ENCODE assay signal across 8 cellular contexts in genomic region chr20:62063601-62063980, GRCh38. TPM values are rescaled to one million over a fixed set of nuclear protein-coding genes. Genes with fewer than 3 reads are reported as not detected.
DNase-seq lines count a peak whose midpoint lies in the region; ATAC-seq, FAIRE-seq and TF ChIP-seq lines count a peak whose summit lies in the region.

No MANE protein-coding gene starts in this region.

- POLR2A ChIA-PET in HepG2 (lab: Yijun Ruan, JAX): interaction anchor here (0.9 to 1.7 kb wide), 6 partner anchors 21 to 73 kb away, joined by 4 to 8 read pairs (median 5); partner anchors contain the start of gene LSM14B

- intact Hi-C loops in heart left ventricle (cut with DNase I): loop anchor here in 7 of 10 donors (5.0 kb wide), 5 partner anchors 36 to 79 kb away; partner anchors contain the start of genes PSMA7 (in 1 of the 7) and SS18L1 (in 1 of the 7)
- intact Hi-C loops in HepG2 (cut with micrococcal nuclease; ENCODE audit: unreplicated experiment): loop anchor here (2.0 kb wide), 1 partner anchor 21 kb away; no protein-coding TSS in a partner anchor
- intact Hi-C loops in vagina (cut with DNase I): loop anchor here (5.0 kb wide), 1 partner anchor 79 kb away; the partner anchor contains the start of genes PSMA7 and SS18L1

- CTCF ChIA-PET in HepG2 (lab: Yijun Ruan, JAX; ENCODE audit: low intra/inter-chr PET ratio, low total read pairs): interaction anchor here (1.0 kb wide), 1 partner anchor 61 kb away, joined by 3 read pairs; no protein-coding TSS in a partner anchor

- peak overlapping the region; percentile 75 for H3K4me2 ChIP-seq in HepG2 (ENCODE audit: low read depth, low read length)

- no peaks in the 10 kb centered on the region for H3K27me3 ChIP-seq in heart left ventricle
- H3K27me3 ChIP-seq in right atrium auricular region: no peaks in the 10 kb centered on the region
- no peaks in the 10 kb centered on the region for H3K27me3 ChIP-seq in HepG2 (ENCODE audit: control insufficient read depth in 1 of 2, insufficient read depth in 2 of 2, low read length in 2 of 2)
- no peaks in the 10 kb centered on the region for H3K27me3 ChIP-seq in vagina

- TF ChIP-seq RAD21 in HepG2 (CRISPR knock-in tag; IDR thresholded peaks at IDR 0.05): no peak

- peaks cover 56% of the 10 kb centered on the region for H4K20me1 ChIP-seq in HepG2 (ENCODE audit: insufficient read depth, low read length)

- H3K27ac ChIP-seq in heart left ventricle: peak overlapping the region in 5 of 12 donors; percentile 38 to 86 (median 60)
- H3K27ac ChIP-seq in right atrium auricular region: peak overlapping the region in 1 of 2 donors; percentile 31
- H3K27ac ChIP-seq in HepG2 (ENCODE audit: extremely low read length, insufficient read depth, low read length): no peak overlapping the region
- no peak overlapping the region for H3K27ac ChIP-seq in vagina

- H2AFZ ChIP-seq in HepG2 (ENCODE audit: low read length): no peak overlapping the region

- TF ChIP-seq CTCF in heart left ventricle (IDR thresholded peaks at IDR 0.05) (no peak), right atrium auricular region (IDR thresholded peaks at IDR 0.05) (no peak), astrocyte of the spinal cord (IDR thresholded peaks at IDR 0.05; ENCODE audit: low read depth, low read length) (peak; percentile 0), HepG2 (CRISPR knock-in tag; IDR thresholded peaks at IDR 0.05) (no peak), vagina (IDR thresholded peaks at IDR 0.05) (no peak)

- H3K4me3 ChIP-seq in heart left ventricle (peak overlapping the region in 10 of 12 donors; percentile 42 to 62 (median 54)), right atrium auricular region (peak overlapping the region in 1 of 2 donors; percentile 56), astrocyte of the spinal cord (ENCODE audit: low read depth, low read length) (peak overlapping the region; percentile 28), HepG2 (replicated peaks in 1 of 3; ENCODE audit: insufficient read depth in 1 of 3, low read depth in 2 of 3, low read length in 3 of 3) (peak overlapping the region; percentile 61 to 79 (median 67); a peak in 5 of 6 replicates), vagina (peak overlapping the region; percentile 41 to 52)

- no peak for TF ChIP-seq POLR2A in heart left ventricle (IDR thresholded peaks at IDR 0.05)
- no peak for TF ChIP-seq POLR2A in HepG2 (IDR thresholded peaks at IDR 0.05; ENCODE audit: insufficient read depth in 1 of 2, low read depth in 2 of 2, low read length in 2 of 2)
- TF ChIP-seq POLR2A in vagina (IDR thresholded peaks at IDR 0.05): no peak

- no TSS peak for BruUV-seq in HepG2 (replicated peaks; lab: Mats Ljungman, UMichigan)

- WGBS in heart left ventricle, 4 donors: 48 to 68% (median 51%) methylated on average over 15 to 23 of the region's 23 CpGs
- WGBS in HepG2 (ENCODE audit: low lambda C conversion rate): 88% methylated on average over 23 of the region's 23 CpGs

- in situ Hi-C loops in astrocyte of the spinal cord (cut with HindIII; ENCODE audit: low sequenced_read_pairs): no loop called here
- in situ Hi-C loops in HepG2 (cut with HindIII; ENCODE audit: extremely low pct_ligation_motif_present, low pct_unique_long_range_greater_than_20kb): loop anchor here (5.0 kb wide), 1 partner anchor 51 kb away; no protein-coding TSS in a partner anchor

- no peak for FAIRE-seq in HepG2 (lab: Jason Lieb, UNC)

- TF ChIP-seq EP300 in HepG2 (IDR thresholded peaks at IDR 0.05; ENCODE audit: low read depth in 2 of 2, low read length in 2 of 2) (no peak), HepG2 (CRISPR knock-in tag; IDR thresholded peaks at IDR 0.05; ENCODE audit: borderline replicate concordance) (no peak)

- peaks cover 2 to 48% (median 30%) of the 10 kb centered on the region in 12 donors for H3K4me1 ChIP-seq in heart left ventricle
- H3K4me1 ChIP-seq in right atrium auricular region: peaks cover 0 to 25% of the 10 kb centered on the region in 2 donors
- peaks cover 51% of the 10 kb centered on the region for H3K4me1 ChIP-seq in HepG2 (ENCODE audit: insufficient read depth, low read length)
- H3K4me1 ChIP-seq in vagina: peaks cover 53% of the 10 kb centered on the region

- no peak for DNase-seq in heart left ventricle
- DNase-seq in right atrium auricular region (ENCODE audit: low spot score): no peak
- peak; percentile 25 for DNase-seq in astrocyte of the spinal cord (ENCODE audit: low read depth, low spot score)
- DNase-seq in HepG2 (ENCODE audit: low spot score): no peak
- DNase-seq in vagina (ENCODE audit: extremely low spot score in 2 of 2): no peak
- no peak for DNase-seq in EL
- DNase-seq in HuH-7 (ENCODE audit: low spot score): no peak
- no peak for DNase-seq in activated CD8-positive, alpha-beta memory T cell treated with anti-CD3 and anti-CD28 coated beads, Interleukin-2, amount 50 U/mL, for 4 hours

- H3K9me3 ChIP-seq in heart left ventricle (no peaks in the 10 kb centered on the region), right atrium auricular region (no peaks in the 10 kb centered on the region), HepG2 (ENCODE audit: low read length) (no peaks in the 10 kb centered on the region), vagina (no peaks in the 10 kb centered on the region)

- ATAC-seq in heart left ventricle (peak in 3 of 4 donors; percentile 3 to 36 (median 8)), HepG2 (no peak)

- H3K79me2 ChIP-seq in HepG2 (ENCODE audit: insufficient read depth, low read length): peaks cover 59% of the 10 kb centered on the region

- peak overlapping the region; percentile 43; the same call in 1 of the 2 replicates for H3K9ac ChIP-seq in HepG2 (ENCODE audit: insufficient read depth, low read depth, low read length)

- H3K36me3 ChIP-seq in heart left ventricle (no peaks in the 10 kb centered on the region), right atrium auricular region (no peaks in the 10 kb centered on the region), HepG2 (replicated peaks in 1 of 2; ENCODE audit: control insufficient read depth in 1 of 2, insufficient read depth in 2 of 2, low read length in 2 of 2) (peaks cover 2 to 32% of the 10 kb centered on the region in 2 experiments; a peak in 4 of 5 replicates), vagina (no peaks in the 10 kb centered on the region)

TF ChIP-seq in HepG2, 621 proteins besides CTCF, POLR2A, EP300 and RAD21 (continues in another document):
- TF ChIP-seq ZNF263 (CRISPR knock-in tag; IDR thresholded peaks at IDR 0.05): peak; percentile 38; the same call in 1 of the 2 replicates

RNA-seq across cellular contexts. Expression of gene TAF4, which starts 2.1 kb away (rescaled TPM):
- total RNA-seq in heart left ventricle (10 to 100 TPM in 7 of 9 donors, 1 to 10 TPM in 2; 7.8 to 37.7 (median 11.4) TPM), right atrium auricular region (10 to 100 TPM in 1 of 2 donors, 1 to 10 TPM in 1; 8.3 to 18.0 TPM), HepG2 (2016; rRNA removed; fragmentation: Illumina TruSeq; extraction: Trizol) (12.0 and 12.2 TPM in 2 replicates), vagina (9.6 TPM)
- polyA plus RNA-seq in heart left ventricle (1 to 10 TPM; 4.5 to 6.1 TPM), HepG2 (2011; rRNA removed) (5.9 and 6.6 TPM in 2 replicates)
- total RNA-seq in HepG2 (2016; cell fraction: cytosol; rRNA removed; fragmentation: Illumina TruSeq; extraction: Trizol; ENCODE audit: low read depth): 13.2 and 13.9 TPM in 2 replicates
- 10.5 and 10.7 TPM in 2 replicates for total RNA-seq in HepG2 (2016; cell fraction: insoluble cytoplasmic fraction; rRNA removed; fragmentation: Illumina TruSeq; extraction: Trizol)
- 14.0 and 18.0 TPM in 2 replicates for total RNA-seq in HepG2 (2016; cell fraction: membrane; rRNA removed; fragmentation: Illumina TruSeq; extraction: Trizol)
- total RNA-seq in HepG2 (2016; cell fraction: nucleus; rRNA removed; fragmentation: Illumina TruSeq; extraction: Trizol): 14.1 and 16.1 TPM in 2 replicates
- 5.5 and 6.6 TPM in 2 replicates for polyA plus RNA-seq in HepG2 (2011; cell fraction: cytosol; rRNA removed)
- polyA plus RNA-seq in HepG2 (2011; cell fraction: nucleus; rRNA removed): 27.0 and 32.1 TPM in 2 replicates
- polyA plus RNA-seq in HepG2 (2012): 18.4 and 21.6 TPM in 2 replicates
- 2.0 and 2.2 TPM in 2 replicates for polyA plus RNA-seq in HepG2 (2016; cell fraction: cytosol; fragmentation: Illumina TruSeq; extraction: Trizol; ENCODE audit: low read depth)
- polyA plus RNA-seq in HepG2 (2016; cell fraction: insoluble cytoplasmic fraction; fragmentation: Illumina TruSeq; extraction: Trizol; ENCODE audit: low read depth): 19.2 and 31.8 TPM in 2 replicates
- 8.0 and 10.2 TPM in 2 replicates for polyA plus RNA-seq in HepG2 (2016; cell fraction: membrane; fragmentation: Illumina TruSeq; extraction: Trizol; ENCODE audit: low read depth)
- 44.2 and 48.9 TPM in 2 replicates for polyA plus RNA-seq in HepG2 (2016; cell fraction: nucleus; fragmentation: Illumina TruSeq; extraction: Trizol; ENCODE audit: insufficient read depth, low read depth)
- polyA minus RNA-seq in HepG2 (2011; rRNA and poly(A)+ RNA removed; ENCODE audit: low replicate concordance): 9.9 and 36.8 TPM in 2 replicates
- polyA minus RNA-seq in HepG2 (2011; cell fraction: cytosol; rRNA and poly(A)+ RNA removed): 21.1 and 21.8 TPM in 2 replicates
- polyA minus RNA-seq in HepG2 (2011; cell fraction: nucleus; rRNA and poly(A)+ RNA removed): 21.1 and 25.4 TPM in 2 replicates

RNA-seq across cellular contexts. Expression of gene LSM14B, which starts 58.7 kb away (rescaled TPM):
- total RNA-seq in heart left ventricle: 10 to 100 TPM; 38.6 to 64.7 (median 54.6) TPM
- polyA plus RNA-seq in heart left ventricle: 10 to 100 TPM; 26.1 to 60.0 TPM
- 10 to 100 TPM; 26.1 to 26.8 TPM for total RNA-seq in right atrium auricular region
- total RNA-seq in HepG2 (2016; rRNA removed; fragmentation: Illumina TruSeq; extraction: Trizol): 77.7 and 79.2 TPM in 2 replicates
- 24.5 and 25.5 TPM in 2 replicates for total RNA-seq in HepG2 (2016; cell fraction: cytosol; rRNA removed; fragmentation: Illumina TruSeq; extraction: Trizol; ENCODE audit: low read depth)
- total RNA-seq in HepG2 (2016; cell fraction: insoluble cytoplasmic fraction; rRNA removed; fragmentation: Illumina TruSeq; extraction: Trizol): 67.6 and 79.5 TPM in 2 replicates
- total RNA-seq in HepG2 (2016; cell fraction: membrane; rRNA removed; fragmentation: Illumina TruSeq; extraction: Trizol): 64.7 and 64.9 TPM in 2 replicates
- total RNA-seq in HepG2 (2016; cell fraction: nucleus; rRNA removed; fragmentation: Illumina TruSeq; extraction: Trizol): 45.7 and 51.1 TPM in 2 replicates
- 43.3 and 50.4 TPM in 2 replicates for polyA plus RNA-seq in HepG2 (2011; rRNA removed)
- polyA plus RNA-seq in HepG2 (2011; cell fraction: cytosol; rRNA removed): 24.6 and 38.4 TPM in 2 replicates
- 68.1 and 80.1 TPM in 2 replicates for polyA plus RNA-seq in HepG2 (2011; cell fraction: nucleus; rRNA removed)
- polyA plus RNA-seq in HepG2 (2012): 35.5 and 43.9 TPM in 2 replicates
- polyA plus RNA-seq in HepG2 (2016; cell fraction: cytosol; fragmentation: Illumina TruSeq; extraction: Trizol; ENCODE audit: low read depth): 15.6 and 19.3 TPM in 2 replicates
- polyA plus RNA-seq in HepG2 (2016; cell fraction: insoluble cytoplasmic fraction; fragmentation: Illumina TruSeq; extraction: Trizol; ENCODE audit: low read depth): 70.8 and 83.3 TPM in 2 replicates
- 38.0 and 40.1 TPM in 2 replicates for polyA plus RNA-seq in HepG2 (2016; cell fraction: membrane; fragmentation: Illumina TruSeq; extraction: Trizol; ENCODE audit: low read depth)
- polyA plus RNA-seq in HepG2 (2016; cell fraction: nucleus; fragmentation: Illumina TruSeq; extraction: Trizol; ENCODE audit: insufficient read depth, low read depth): 84.6 and 88.2 TPM in 2 replicates
- polyA minus RNA-seq in HepG2 (2011; rRNA and poly(A)+ RNA removed; ENCODE audit: low replicate concordance): 41.0 and 77.9 TPM in 2 replicates
- polyA minus RNA-seq in HepG2 (2011; cell fraction: cytosol; rRNA and poly(A)+ RNA removed): 22.8 and 27.3 TPM in 2 replicates
- polyA minus RNA-seq in HepG2 (2011; cell fraction: nucleus; rRNA and poly(A)+ RNA removed): 35.0 and 37.7 TPM in 2 replicates
- 23.6 TPM for total RNA-seq in vagina
